12 cellular contexts compared by ENCODE assay signal in genomic region chr4:94396984-94397383, GRCh38. TPM values are rescaled to one million over a fixed set of nuclear protein-coding genes. Genes with fewer than 3 reads are reported as not detected.
"Had no signal": no experiment of that assay in that cellular context is flagged by ENCODE, and none has a peak within 500 bp of the region (broad histone marks: within the 10 kb centered on the region; RNA-seq: fewer than 3 reads in every experiment).

No MANE protein-coding gene starts in this region.

- DNase-seq: GM23248, GOT3, H7, H9, HCEC 1CT, HFFc6 had no signal

- H3K4me2 ChIP-seq: GM23338 had no signal

- H3K9me3 ChIP-seq: HAP-1 had no signal

- FAIRE-seq: H1, H54 had no signal

- H3K27ac ChIP-seq: GM23248 had no signal

- H3K36me3 ChIP-seq: HAP-1 had no signal

- H3K4me3 ChIP-seq: GM23248, GM23338, HAP-1 had no signal

- H2AFZ ChIP-seq: GM23248, GM23338 had no signal

- ATAC-seq: GM23338, HCT116 had no signal

- H3K4me1 ChIP-seq: HAP-1 had no signal

- H3K9ac ChIP-seq: GM23248 had no signal

RNA-seq across cellular contexts. Expression of gene HPGDS, which starts 54.3 kb away (rescaled TPM):
- total RNA-seq: GM23248, GM23338, H1, H4, H9, HFFc6 had no signal
- polyA plus RNA-seq: GM23248, GM23338, H1 had no signal
